ENCODE assay signal across 10 cellular contexts in genomic region chr7:128783143-128783799, GRCh38. TPM values are rescaled to one million over a fixed set of nuclear protein-coding genes. Genes with fewer than 3 reads are reported as not detected.
DNase-seq lines count a peak whose midpoint lies in the region; ATAC-seq, FAIRE-seq and TF ChIP-seq lines count a peak whose summit lies in the region.
"Had no signal": no experiment of that assay in that cellular context is flagged by ENCODE, and none has a peak within 500 bp of the region (broad histone marks: within the 10 kb centered on the region; RNA-seq: fewer than 3 reads in every experiment).

No MANE protein-coding gene starts in this region.

- H3K4me3 ChIP-seq in foreskin fibroblast (ENCODE audit: low read depth in 1 of 2, low read length in 2 of 2) (no peak overlapping the region), pancreas (no peak overlapping the region), OCI-LY7 (ENCODE audit: low read depth, low read length, poor library complexity, severe bottlenecking) (no peak overlapping the region)

- no peak for FAIRE-seq in pancreas (lab: Jason Lieb, UNC)
- FAIRE-seq: islet of Langerhans had no signal

- no peaks in the 10 kb centered on the region for H3K79me2 ChIP-seq in OCI-LY7 (ENCODE audit: insufficient read depth, low read depth, low read length)

- intact Hi-C loops in pancreas (cut with DNase I), result no loop called here
- intact Hi-C loops in OCI-LY7 (cut with micrococcal nuclease; ENCODE audit: unreplicated experiment), result no loop called here

- no peak overlapping the region for H3K27ac ChIP-seq in pancreas
- H3K27ac ChIP-seq in OCI-LY7 (ENCODE audit: low read depth, low read length, poor library complexity, severe bottlenecking), result no peak overlapping the region

- 52 to 57% methylated on average over 15 of the region's 15 CpGs for WGBS in pancreas, 2 donors

- no peak overlapping the region for H2AFZ ChIP-seq in OCI-LY7 (ENCODE audit: low read length)

- no peak overlapping the region for H3K4me2 ChIP-seq in OCI-LY7 (ENCODE audit: low read length)

- H3K4me1 ChIP-seq in pancreas, result no peaks in the 10 kb centered on the region
- H3K4me1 ChIP-seq in OCI-LY7 (ENCODE audit: insufficient read depth, low read length, poor library complexity, severe bottlenecking), result no peaks in the 10 kb centered on the region

- TF ChIP-seq CTCF in foreskin fibroblast (IDR thresholded peaks at IDR 0.05; ENCODE audit: low read depth, low read length) (no peak), pancreas (IDR thresholded peaks at IDR 0.05) (no peak), OCI-LY7 (conservative IDR thresholded peaks at IDR 0.05; ENCODE audit: low read length) (no peak)

- POLR2A ChIA-PET in OCI-LY7 (lab: Charles Lee), result interaction anchor here (0.7 to 0.9 kb wide), 2 partner anchors 22 to 1079 kb away, joined by 3 read pairs; no protein-coding TSS in a partner anchor

- DNase-seq in GM04504 (ENCODE audit: low read depth) (peak; percentile 58), RPMI8226 (peak; percentile 83), foreskin fibroblast (peak; percentile 84 to 94), pancreas (peak in 1 of 6 donors; percentile 34), SIG-M5 (lab: John Stamatoyannopoulos, UW) (no peak), OCI-LY7 (ENCODE audit: low spot score) (no peak)
- DNase-seq in activated CD4-positive, alpha-beta T cell treated with anti-CD3 and anti-CD28 coated beads for 1 hour, result no peak

- H3K36me3 ChIP-seq in pancreas (no peaks in the 10 kb centered on the region), OCI-LY7 (ENCODE audit: insufficient read depth, low read length) (no peaks in the 10 kb centered on the region)

- CTCF ChIA-PET in OCI-LY7 (lab: Charles Lee; ENCODE audit: unreplicated experiment), result no interaction called here

- no TSS peak for BruUV-seq in OCI-LY7 (replicated peaks; lab: Mats Ljungman, UMichigan)

- no peaks in the 10 kb centered on the region for H4K20me1 ChIP-seq in OCI-LY7 (ENCODE audit: insufficient read depth, low read length)

- H3K9me3 ChIP-seq in pancreas, result no peaks in the 10 kb centered on the region
- no peaks in the 10 kb centered on the region for H3K9me3 ChIP-seq in OCI-LY7 (ENCODE audit: low read length)

- H3K27me3 ChIP-seq in pancreas, result no peaks in the 10 kb centered on the region

- peak in 3 of 4 donors; percentile 51 to 73 (median 51) for ATAC-seq in pancreas
- ATAC-seq in HG02973 (IDR thresholded peaks at IDR 0.05; ENCODE audit: unreplicated experiment), result no peak

- H3K9me2 ChIP-seq in OCI-LY7 (ENCODE audit: insufficient read depth, low read length), result no peaks in the 10 kb centered on the region

RNA-seq across cellular contexts. Expression of gene OPN1SW, which starts 7.7 kb away (rescaled TPM):
- total RNA-seq in pancreas (not detected), OCI-LY7 (2022) (not detected in 2 replicates)
- not detected for polyA plus RNA-seq in pancreas
- total RNA-seq in OCI-LY7 (2014; rRNA removed; shearing (Covaris generic)), result not detected in 2 replicates
- polyA plus RNA-seq: IgD-negative memory B cell had no signal

RNA-seq across cellular contexts. Expression of gene CCDC136, which starts 8.5 kb away (rescaled TPM):
- 1 to 10 TPM in 2 of 6 donors, under 1 TPM in 4; 0.66 to 2.4 (median 0.88) TPM for total RNA-seq in pancreas
- 1 to 10 TPM; 1.7 to 2.9 TPM for polyA plus RNA-seq in pancreas
- total RNA-seq in OCI-LY7 (2014; rRNA removed; shearing (Covaris generic)), result 11.0 and 11.7 TPM in 2 replicates
- total RNA-seq in OCI-LY7 (2022), result 33.5 and 38.7 TPM in 2 replicates

RNA-seq across cellular contexts. Expression of gene CALU, which starts 44.1 kb away (rescaled TPM):
- 10 to 100 TPM; 15.0 to 46.0 (median 30.4) TPM for total RNA-seq in pancreas
- 10 to 100 TPM in 1 of 2 donors, 1 to 10 TPM in 1; 8.7 to 15.4 TPM for polyA plus RNA-seq in pancreas
- total RNA-seq in OCI-LY7 (2014; rRNA removed; shearing (Covaris generic)), result 45.6 and 61.3 TPM in 2 replicates
- total RNA-seq in OCI-LY7 (2022), result 52.8 and 57.7 TPM in 2 replicates

RNA-seq across cellular contexts. Expression of gene FLNC, which starts 46.9 kb away (rescaled TPM):
- 1 to 10 TPM in 3 of 6 donors, under 1 TPM in 3; 0.28 to 2.3 (median 1.0) TPM for total RNA-seq in pancreas
- 1 to 10 TPM in 1 of 2 donors, under 1 TPM in 1; 0.82 to 2.1 TPM for polyA plus RNA-seq in pancreas
- 0.03 and 0.05 TPM in 2 replicates for total RNA-seq in OCI-LY7 (2014; rRNA removed; shearing (Covaris generic))
- total RNA-seq in OCI-LY7 (2022), result 0.06 TPM in 2 replicates
- polyA plus RNA-seq: IgD-negative memory B cell had no signal

Comparison
In these comparisons a context has a peak if more than half of its experiments do, and no peak if none do; other contexts are left out.
1. DNase-seq: peak in GM04504 (single experiment), RPMI8226 (single experiment) and foreskin fibroblast (2 of 2); none in SIG-M5 (single experiment), activated CD4-positive, alpha-beta T cell treated with anti-CD3 and anti-CD28 coated beads for 1 hour (single experiment) and OCI-LY7 (single experiment).